In genomic region chr3:51670053-51670666, GRCh38 we compare ENCODE assay signal across 8 cellular contexts. TPM values are rescaled to one million over a fixed set of nuclear protein-coding genes. Genes with fewer than 3 reads are reported as not detected.
A peak's percentile ranks its signal among the peaks of the same experiment; 100 is the strongest.
DNase-seq lines count a peak whose midpoint lies in the region; ATAC-seq and TF ChIP-seq lines count a peak whose summit lies in the region.

No MANE protein-coding gene starts in this region.

- ATAC-seq in left cardiac atrium (no peak), memory B cell (ENCODE audit: low read depth) (no peak)

- DNase-seq in cardiac septum (ENCODE audit: low spot score) (peak; percentile 50), left cardiac atrium (no peak), memory B cell (ENCODE audit: low spot score in 2 of 2) (no peak), type B pancreatic cell (ENCODE audit: extremely low spot score, unreplicated experiment) (no peak), NOMO-1 treated with DMSO at 0.1 percent for 48 hours (lab: John Stamatoyannopoulos, UW; ENCODE audit: unreplicated experiment) (no peak), NCI-H82 (lab: John Stamatoyannopoulos, UW) (no peak)
- DNase-seq in activated naive CD8-positive, alpha-beta T cell treated with anti-CD3 and anti-CD28 coated beads for 36 hours, result no peak
- DNase-seq in stimulated activated CD4-positive, alpha-beta T cell treated with anti-CD3 and anti-CD28 coated beads, Interleukin-12 subunit alpha, Interleukin-12 subunit beta, amount 100 ng/mL, for 4 hours, result no peak

- peak overlapping the region; percentile 70 for H3K4me3 Mint-ChIP-seq in activated naive CD8-positive, alpha-beta T cell treated with anti-CD3 and anti-CD28 coated beads for 36 hours
- H3K4me3 Mint-ChIP-seq in memory B cell, result peak overlapping the region; percentile 92
- peak overlapping the region; percentile 75 for H3K4me3 Mint-ChIP-seq in type B pancreatic cell

- no peaks in the 10 kb centered on the region for H3K9me3 Mint-ChIP-seq in activated naive CD8-positive, alpha-beta T cell treated with anti-CD3 and anti-CD28 coated beads for 36 hours
- no peaks in the 10 kb centered on the region for H3K9me3 Mint-ChIP-seq in memory B cell
- H3K9me3 Mint-ChIP-seq in type B pancreatic cell, result no peaks in the 10 kb centered on the region

- H3K27ac Mint-ChIP-seq in activated naive CD8-positive, alpha-beta T cell treated with anti-CD3 and anti-CD28 coated beads for 36 hours, result peak overlapping the region; percentile 28
- H3K27ac Mint-ChIP-seq in memory B cell (peak overlapping the region; percentile 93), type B pancreatic cell (peak overlapping the region; percentile 66)

- TF ChIP-seq CTCF in type B pancreatic cell (conservative IDR thresholded peaks at IDR 0.05), result no peak

- no peaks in the 10 kb centered on the region for H3K27me3 Mint-ChIP-seq in activated naive CD8-positive, alpha-beta T cell treated with anti-CD3 and anti-CD28 coated beads for 36 hours
- H3K27me3 Mint-ChIP-seq in memory B cell, result no peaks in the 10 kb centered on the region
- H3K27me3 Mint-ChIP-seq in type B pancreatic cell, result no peaks in the 10 kb centered on the region

- peaks cover 46% of the 10 kb centered on the region for H3K4me1 Mint-ChIP-seq in activated naive CD8-positive, alpha-beta T cell treated with anti-CD3 and anti-CD28 coated beads for 36 hours
- H3K4me1 Mint-ChIP-seq in memory B cell (peaks cover 46% of the 10 kb centered on the region), type B pancreatic cell (ENCODE audit: unreplicated experiment) (peaks cover 33% of the 10 kb centered on the region)

- peaks cover 6% of the 10 kb centered on the region for H3K36me3 Mint-ChIP-seq in activated naive CD8-positive, alpha-beta T cell treated with anti-CD3 and anti-CD28 coated beads for 36 hours
- H3K36me3 Mint-ChIP-seq in memory B cell (peaks cover 3% of the 10 kb centered on the region), type B pancreatic cell (no peaks in the 10 kb centered on the region)

- intact Hi-C loops in cardiac septum (cut with DNase I) (loop anchor here (2.0 to 5.0 kb wide), 3 partner anchors 17 to 169 kb away; partner anchors contain the start of genes DCAF1 and RAD54L2), left cardiac atrium (cut with DNase I) (no loop called here)

RNA-seq across cellular contexts. Expression of gene TEX264, which starts 0.9 kb away (rescaled TPM):
- total RNA-seq in cardiac septum (28.8 TPM), left cardiac atrium (10 to 100 TPM; 44.1 TPM), type B pancreatic cell (ENCODE audit: low replicate concordance) (43.8 and 50.0 TPM in 2 replicates)
- total RNA-seq in activated naive CD8-positive, alpha-beta T cell treated with anti-CD3 and anti-CD28 coated beads for 36 hours, result 10 to 100 TPM; 37.1 to 39.5 TPM

RNA-seq across cellular contexts. Expression of gene GRM2, which starts 36.7 kb away (rescaled TPM):
- 0.30 TPM for total RNA-seq in cardiac septum
- under 1 TPM; 0.15 to 0.50 TPM for total RNA-seq in left cardiac atrium
- total RNA-seq in activated naive CD8-positive, alpha-beta T cell treated with anti-CD3 and anti-CD28 coated beads for 36 hours, result under 1 TPM; 0.37 to 0.46 TPM
- 0.29 and 0.58 TPM in 2 replicates for total RNA-seq in type B pancreatic cell (ENCODE audit: low replicate concordance)

Comparison
In these comparisons a context has a peak if more than half of its experiments do, and no peak if none do; other contexts are left out.
1. H3K27ac Mint-ChIP-seq: peak in every context shown above with its lines; median percentile 93 in memory B cell; 66 in type B pancreatic cell; 28 in activated naive CD8-positive, alpha-beta T cell treated with anti-CD3 and anti-CD28 coated beads for 36 hours.